ENCODE assay signal across 21 cellular contexts in genomic region chr7:149664666-149665065, GRCh38.
"Had no signal": no experiment of that assay in that cellular context is flagged by ENCODE, and none has a peak within 500 bp of the region (broad histone marks: within the 10 kb centered on the region; RNA-seq: fewer than 3 reads in every experiment).

No MANE protein-coding gene starts in this region.

- FAIRE-seq: endothelial cell of umbilical vein had no signal

- H3K27ac ChIP-seq: neutrophil, parathyroid adenoma, suprapubic skin had no signal

- H3K4me3 Mint-ChIP-seq: activated CD4-positive, alpha-beta memory T cell treated with anti-CD3 and anti-CD28 coated beads, Interleukin-2, amount 10 ng/mL, durations not matched to agents 7 days and 5 days; activated naive CD8-positive, alpha-beta T cell treated with anti-CD3 and anti-CD28 coated beads, Interleukin-2, amount 10 ng/mL, durations not matched to agents 7 days and 5 days; brain; central memory CD8-positive, alpha-beta T cell; natural killer cell had no signal

- H3K9me3 Mint-ChIP-seq: activated CD4-positive, alpha-beta memory T cell treated with anti-CD3 and anti-CD28 coated beads, Interleukin-2, amount 10 ng/mL, durations not matched to agents 7 days and 5 days; activated naive CD8-positive, alpha-beta T cell treated with anti-CD3 and anti-CD28 coated beads, Interleukin-2, amount 10 ng/mL, durations not matched to agents 7 days and 5 days; central memory CD8-positive, alpha-beta T cell; natural killer cell had no signal

- ATAC-seq: natural killer cell had no signal

- H3K27ac Mint-ChIP-seq: activated CD4-positive, alpha-beta memory T cell treated with anti-CD3 and anti-CD28 coated beads, Interleukin-2, amount 10 ng/mL, durations not matched to agents 7 days and 5 days; activated naive CD8-positive, alpha-beta T cell treated with anti-CD3 and anti-CD28 coated beads, Interleukin-2, amount 10 ng/mL, durations not matched to agents 7 days and 5 days; natural killer cell had no signal

- DNase-seq: activated CD4-positive, alpha-beta memory T cell treated with anti-CD3 and anti-CD28 coated beads, Interleukin-2, amount 10 ng/mL, durations not matched to agents 7 days and 5 days; activated CD4-positive, CD25-positive, alpha-beta regulatory T cell treated with anti-CD3 and anti-CD28 coated beads, Interleukin-2, amount 50 U/mL, for 72 hours; activated CD8-positive, alpha-beta memory T cell treated with anti-CD3 and anti-CD28 coated beads, Interleukin-2, amount 50 U/mL, for 4 hours; activated naive CD4-positive, alpha-beta T cell; activated naive CD8-positive, alpha-beta T cell treated with anti-CD3 and anti-CD28 coated beads, Interleukin-2, amount 10 ng/mL, durations not matched to agents 7 days and 5 days; cortex of kidney; effector CD8-positive, alpha-beta T cell; foreskin melanocyte; kidney glomerular epithelial cell; mesendoderm; natural killer cell; stimulated activated CD4-positive, alpha-beta T cell treated with anti-CD3 and anti-CD28 coated beads, Interleukin-12 subunit alpha, Interleukin-12 subunit beta, amount 100 ng/mL, for 4 hours; stimulated activated CD4-positive, alpha-beta T cell treated with anti-CD3 and anti-CD28 coated beads, Interleukin-4, amount 100 ng/mL, for 24 hours; stimulated activated naive CD4-positive, alpha-beta T cell treated with Interleukin-2 at 50 U/mL for 16 hours; trophoblast cell had no signal

- H3K36me3 ChIP-seq: neutrophil, suprapubic skin had no signal

- H3K9me3 ChIP-seq: neutrophil, suprapubic skin had no signal

- H3K4me1 Mint-ChIP-seq: activated naive CD8-positive, alpha-beta T cell treated with anti-CD3 and anti-CD28 coated beads, Interleukin-2, amount 10 ng/mL, durations not matched to agents 7 days and 5 days; central memory CD8-positive, alpha-beta T cell; natural killer cell had no signal

- H3K36me3 Mint-ChIP-seq: activated naive CD8-positive, alpha-beta T cell treated with anti-CD3 and anti-CD28 coated beads, Interleukin-2, amount 10 ng/mL, durations not matched to agents 7 days and 5 days; brain; natural killer cell had no signal

- H3K4me1 ChIP-seq: parathyroid adenoma, suprapubic skin had no signal

- H3K4me3 ChIP-seq: suprapubic skin had no signal
